In the genomic region with DNA sequence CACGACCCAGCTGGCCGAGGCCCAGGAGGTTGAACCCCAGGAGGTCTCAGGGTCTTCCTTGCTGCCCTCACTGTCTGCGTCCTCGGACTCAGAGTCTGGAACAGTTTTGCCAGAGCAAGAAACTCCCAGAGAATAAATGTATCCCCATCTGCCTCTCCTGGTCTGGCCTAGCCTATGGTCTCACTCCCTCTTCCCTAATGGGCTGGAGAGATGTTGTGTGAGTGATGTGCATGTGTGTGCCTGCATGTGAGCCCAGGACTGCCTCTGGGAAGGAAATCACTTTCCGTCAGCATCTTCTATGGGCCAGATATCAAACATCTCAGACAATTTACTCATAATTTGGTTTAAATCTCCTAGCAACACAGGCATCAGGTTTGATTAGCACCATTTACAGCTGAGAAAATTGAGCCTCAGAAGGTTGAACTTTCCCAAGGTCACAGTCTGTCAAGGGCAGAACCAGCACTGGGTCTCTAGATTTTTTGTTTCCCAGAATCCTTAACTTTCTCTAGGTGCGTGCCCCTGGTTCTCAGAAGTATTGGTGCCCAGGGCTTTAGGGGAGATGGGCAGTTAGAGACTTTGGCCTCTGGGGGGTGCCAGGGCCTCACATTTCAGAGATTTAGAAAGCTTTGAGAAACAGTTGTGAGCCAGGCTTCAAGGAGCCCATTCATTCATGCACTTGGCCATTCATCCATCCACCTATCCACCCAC, we compare ENCODE assay signal across 8 cellular contexts. TPM values are rescaled to one million over a fixed set of nuclear protein-coding genes. Genes with fewer than 3 reads are reported as not detected.
A peak's percentile ranks its signal among the peaks of the same experiment; 100 is the strongest.
DNase-seq lines count a peak whose midpoint lies in the region; ATAC-seq and TF ChIP-seq lines count a peak whose summit lies in the region.

No MANE protein-coding gene starts in this region.

- no peak for TF ChIP-seq CTCF in omental fat pad (IDR thresholded peaks at IDR 0.05)

- H3K4me2 ChIP-seq in GM23248 (ENCODE audit: unreplicated experiment), result no peak overlapping the region

- H3K4me1 ChIP-seq in GM23248 (ENCODE audit: insufficient read depth), result no peaks in the 10 kb centered on the region

- H2AFZ ChIP-seq in GM23248, result no peak overlapping the region

- H3K4me3 ChIP-seq in GM23248, result no peak overlapping the region

- whole genome bisulfite sequencing in GM23248 (ENCODE audit: low coverage in 1 of 2, low lambda C conversion rate in 2 of 2, missing lambda C conversion rate in 2 of 2), 2 experiments, result 62% methylated on average over 6 of the region's 6 CpGs

- H4K20me1 ChIP-seq in GM23248 (ENCODE audit: insufficient read depth), result no peaks in the 10 kb centered on the region

- ATAC-seq in omental fat pad (ENCODE audit: low FRiP score) (peak; percentile 57), HG02610 (IDR thresholded peaks at IDR 0.05; ENCODE audit: unreplicated experiment) (no peak), GM18867 (IDR thresholded peaks at IDR 0.05; ENCODE audit: unreplicated experiment) (no peak)

- no peaks in the 10 kb centered on the region for H3K79me2 ChIP-seq in GM23248 (ENCODE audit: insufficient read depth)

- no peaks in the 10 kb centered on the region for H3K27me3 ChIP-seq in GM23248 (replicated peaks; ENCODE audit: insufficient read depth)

- H3K9ac ChIP-seq in GM23248, result no peak overlapping the region

- no peaks in the 10 kb centered on the region for H3K9me3 ChIP-seq in GM23248 (ENCODE audit: low read depth)

- no peaks in the 10 kb centered on the region for H3K9me2 ChIP-seq in GM23248 (ENCODE audit: insufficient read depth)

- in situ Hi-C loops in GM23248 (cut with MboI), result loop anchor here (25.0 kb wide), 2 partner anchors 254 to 521 kb away; partner anchors contain the start of gene MLXIPL

- H3F3A ChIP-seq in GM23248 (ENCODE audit: insufficient read depth), result no peaks in the 10 kb centered on the region

- peak; percentile 18 for DNase-seq in COLO668 (lab: John Stamatoyannopoulos, UW; ENCODE audit: unreplicated experiment)
- DNase-seq in GM23248, result peak; percentile 84
- DNase-seq in RPMI7951 (ENCODE audit: low read depth), result peak; percentile 53
- peak; percentile 53 to 75 for DNase-seq in erythroblast (lab: John Stamatoyannopoulos, UW)
- no peak for DNase-seq in omental fat pad (ENCODE audit: low spot score)
- no peak for DNase-seq in cerebellar nuclear complex (lab: John Stamatoyannopoulos, UW)

- H3K27ac ChIP-seq in GM23248, result no peak overlapping the region

- no peak for TF ChIP-seq POLR2A in erythroblast (IDR thresholded peaks at IDR 0.05; ENCODE audit: low read length)

- H3K36me3 ChIP-seq in GM23248 (ENCODE audit: low read depth), result no peaks in the 10 kb centered on the region

RNA-seq across cellular contexts. Expression of gene TMEM270, which starts 4.9 kb away (rescaled TPM):
- total RNA-seq in GM23248 (2014; rRNA removed; shearing (Covaris generic)), result not detected in 2 replicates
- polyA plus RNA-seq in GM23248 (2016; fragmentation: Nextera tagmentation; extraction: Ambion mirVana), result not detected in 2 replicates
- total RNA-seq in RPMI7951 (2014; rRNA removed; shearing (Covaris generic)), result not detected in 2 replicates
- not detected for total RNA-seq in omental fat pad

RNA-seq across cellular contexts. Expression of gene METTL27, which starts 23.6 kb away (rescaled TPM):
- total RNA-seq in GM23248 (2014; rRNA removed; shearing (Covaris generic)), result 3.5 and 5.3 TPM in 2 replicates
- 6.0 and 6.5 TPM in 2 replicates for polyA plus RNA-seq in GM23248 (2016; fragmentation: Nextera tagmentation; extraction: Ambion mirVana)
- total RNA-seq in RPMI7951 (2014; rRNA removed; shearing (Covaris generic)), result 0.12 and 0.29 TPM in 2 replicates
- total RNA-seq in omental fat pad, result 1 to 10 TPM in 3 of 4 donors, not detected in 1; 2.5 to 5.7 (median 3.4) TPM

RNA-seq across cellular contexts. Expression of gene CLDN4, which starts 35.1 kb away (rescaled TPM):
- not detected in 2 replicates for total RNA-seq in GM23248 (2014; rRNA removed; shearing (Covaris generic))
- 0.06 and 0.10 TPM in 2 replicates for polyA plus RNA-seq in GM23248 (2016; fragmentation: Nextera tagmentation; extraction: Ambion mirVana)
- total RNA-seq in RPMI7951 (2014; rRNA removed; shearing (Covaris generic)), result 0.49 and 1.2 TPM in 2 replicates
- under 1 TPM in 3 of 4 donors, not detected in 1; 0.19 to 0.65 (median 0.60) TPM for total RNA-seq in omental fat pad

Comparison
In these comparisons a context has a peak if more than half of its experiments do, and no peak if none do; other contexts are left out.
1. DNase-seq: peak in COLO668 (single experiment), GM23248 (single experiment), RPMI7951 (single experiment) and erythroblast (2 of 2); none in omental fat pad (single experiment) and cerebellar nuclear complex (0 of 2).